In the genomic region with DNA sequence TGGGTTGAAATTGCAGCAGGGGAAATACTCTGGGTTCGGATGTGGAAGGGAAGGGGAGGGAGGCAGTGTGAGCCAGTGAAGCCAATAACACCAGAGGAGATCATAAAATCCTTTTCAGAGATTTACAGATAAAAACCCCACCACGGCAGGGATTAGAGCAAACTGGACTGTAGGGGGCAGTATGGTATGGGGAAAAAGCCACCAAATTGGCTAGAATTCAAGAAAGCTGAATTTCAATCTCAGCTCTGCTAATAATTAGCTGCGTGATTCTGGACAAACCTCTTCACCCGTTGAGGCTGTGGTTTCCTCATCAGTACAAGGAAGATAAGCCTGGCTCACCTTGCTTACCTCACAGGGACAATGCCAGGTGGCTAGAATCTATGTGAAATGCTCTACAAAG, we compare ENCODE assay signal across 8 cellular contexts.
DNase-seq lines count a peak whose midpoint lies in the region; ATAC-seq and TF ChIP-seq lines count a peak whose summit lies in the region.

No MANE protein-coding gene starts in this region.

- no peak overlapping the region for H3K4me2 ChIP-seq in KMS-11

- POLR2A ChIA-PET in AG04450 (lab: Yijun Ruan, JAX) = no interaction called here

- no peaks in the 10 kb centered on the region for H3K4me1 ChIP-seq in KMS-11 (ENCODE audit: low read depth, poor library complexity, severe bottlenecking)

- TF ChIP-seq CTCF in AG04450 (IDR thresholded peaks at IDR 0.05; ENCODE audit: low read depth, low read length) = peak; percentile 58
- peak; percentile 43 for TF ChIP-seq CTCF in GM10266 (IDR thresholded peaks at IDR 0.05; ENCODE audit: control insufficient read depth, insufficient read depth, low read depth, missing control alignments)
- TF ChIP-seq CTCF in KMS-11 (conservative IDR thresholded peaks at IDR 0.05; ENCODE audit: low read depth, low read length) = peak; percentile 73
- TF ChIP-seq CTCF in WERI-Rb-1 (IDR thresholded peaks at IDR 0.05; ENCODE audit: low read depth, low read length) = peak; percentile 69

- no peak overlapping the region for H3K9ac ChIP-seq in KMS-11

- H3K27me3 ChIP-seq in AG04450 (ENCODE audit: control insufficient read depth, insufficient read depth, low read length) = no peaks in the 10 kb centered on the region
- H3K27me3 ChIP-seq in KMS-11 (ENCODE audit: insufficient read depth, low read depth) = no peaks in the 10 kb centered on the region
- H3K27me3 ChIP-seq in WERI-Rb-1 (ENCODE audit: insufficient read depth, low read depth, severe bottlenecking) = peaks cover 60% of the 10 kb centered on the region

- H3K9me3 ChIP-seq in AG04450 (ENCODE audit: control insufficient read depth, insufficient read depth, low read length) (no peaks in the 10 kb centered on the region), WERI-Rb-1 (ENCODE audit: severe bottlenecking) (no peaks in the 10 kb centered on the region)

- H3K79me2 ChIP-seq in KMS-11 (ENCODE audit: insufficient read depth, low read depth) = no peaks in the 10 kb centered on the region

- H3K36me3 ChIP-seq in KMS-11 (ENCODE audit: insufficient read depth) (no peaks in the 10 kb centered on the region), WERI-Rb-1 (no peaks in the 10 kb centered on the region)

- H2AFZ ChIP-seq in KMS-11 (ENCODE audit: low read depth) = no peak overlapping the region

- ATAC-seq in HG03521 (IDR thresholded peaks at IDR 0.05; ENCODE audit: unreplicated experiment) (no peak), GM19328 (IDR thresholded peaks at IDR 0.05; ENCODE audit: unreplicated experiment) (no peak)

- CTCF ChIA-PET in AG04450 (lab: Charles Lee) = interaction anchor here (0.6 to 2.0 kb wide), 22 partner anchors 9 to 1276 kb away, joined by 3 to 12 read pairs (median 4); no protein-coding TSS in a partner anchor

- DNase-seq in AG04450 (ENCODE audit: low read depth, low spot score) (no peak), GM10266 (ENCODE audit: extremely low spot score) (peak; percentile 6), WERI-Rb-1 (peak; percentile 18), kidney glomerular epithelial cell (lab: John Stamatoyannopoulos, UW) (peak; percentile 48), cortex of kidney (lab: John Stamatoyannopoulos, UW) (no peak)

- no peaks in the 10 kb centered on the region for H4K20me1 ChIP-seq in KMS-11 (ENCODE audit: insufficient read depth)

- H3K27ac ChIP-seq in AG04450 (ENCODE audit: low read depth, low read length) (no peak overlapping the region), KMS-11 (no peak overlapping the region), WERI-Rb-1 (no peak overlapping the region)

- H3K4me3 ChIP-seq in AG04450 (ENCODE audit: low read depth, low read length) (no peak overlapping the region), KMS-11 (IDR thresholded peaks at IDR 0.05; ENCODE audit: insufficient read depth, low read depth, low read length) (no peak overlapping the region), WERI-Rb-1 (ENCODE audit: low read depth, low read length) (no peak overlapping the region)

Comparison
In these comparisons a context has a peak if more than half of its experiments do, and no peak if none do; other contexts are left out.
1. DNase-seq: peak in GM10266 (single experiment), WERI-Rb-1 (single experiment) and kidney glomerular epithelial cell (single experiment); none in AG04450 (single experiment) and cortex of kidney (single experiment).
2. Peak in every context shown above with its lines, with median percentiles within 50 percentile points of each other: CTCF ChIP-seq.